ENCODE assay signal across 1 cellular context in the genomic region with DNA sequence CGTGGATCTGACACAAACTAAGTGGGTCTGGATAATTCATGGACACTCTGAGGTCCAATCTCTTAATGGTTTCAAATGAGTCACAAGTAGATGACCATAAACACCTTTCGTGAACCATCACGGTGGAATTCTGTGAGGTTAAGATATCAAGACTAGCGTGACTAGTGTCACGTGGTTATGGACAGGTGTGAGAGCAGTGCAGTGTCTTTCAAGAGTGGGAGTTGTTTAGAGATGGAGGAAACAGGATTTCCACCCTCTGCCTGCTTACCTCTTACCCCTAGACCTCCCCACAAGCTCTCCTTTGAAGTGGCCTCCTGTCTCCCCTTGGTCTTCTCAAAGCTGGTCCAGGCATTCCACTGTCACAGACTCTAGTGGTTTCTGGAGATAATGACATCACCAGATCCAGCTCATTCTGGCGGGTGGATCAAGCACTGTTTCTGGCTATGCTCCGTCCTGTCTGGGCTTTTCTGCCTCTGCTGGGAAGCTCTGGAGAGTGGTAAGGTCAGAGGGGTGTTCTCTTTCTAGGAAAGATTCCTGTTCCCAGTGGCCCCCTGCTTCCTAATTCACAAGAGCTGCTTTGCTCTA.
TF ChIP-seq lines count a peak whose summit lies in the region.

No MANE protein-coding gene starts in this region.

TF ChIP-seq in K562, 482 proteins besides CTCF, POLR2A, EP300 and RAD21:
- TF ChIP-seq, protein P1, sequence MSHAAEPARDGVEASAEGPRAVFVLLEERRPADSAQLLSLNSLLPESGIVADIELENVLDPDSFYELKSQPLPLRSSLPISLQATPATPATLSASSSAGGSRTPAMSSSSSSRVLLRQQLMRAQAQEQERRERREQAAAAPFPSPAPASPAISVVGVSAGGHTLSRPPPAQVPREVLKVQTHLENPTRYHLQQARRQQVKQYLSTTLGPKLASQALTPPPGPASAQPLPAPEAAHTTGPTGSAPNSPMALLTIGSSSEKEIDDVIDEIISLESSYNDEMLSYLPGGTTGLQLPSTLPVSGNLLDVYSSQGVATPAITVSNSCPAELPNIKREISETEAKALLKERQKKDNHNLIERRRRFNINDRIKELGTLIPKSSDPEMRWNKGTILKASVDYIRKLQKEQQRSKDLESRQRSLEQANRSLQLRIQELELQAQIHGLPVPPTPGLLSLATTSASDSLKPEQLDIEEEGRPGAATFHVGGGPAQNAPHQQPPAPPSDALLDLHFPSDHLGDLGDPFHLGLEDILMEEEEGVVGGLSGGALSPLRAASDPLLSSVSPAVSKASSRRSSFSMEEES (CRISPR knock-in tag; IDR thresholded peaks at IDR 0.05) = peak; percentile 37
- no peak for TF ChIP-seq ZNF175 (CRISPR knock-in tag; IDR thresholded peaks at IDR 0.05; ENCODE audit: low read depth)
